In the genomic region with DNA sequence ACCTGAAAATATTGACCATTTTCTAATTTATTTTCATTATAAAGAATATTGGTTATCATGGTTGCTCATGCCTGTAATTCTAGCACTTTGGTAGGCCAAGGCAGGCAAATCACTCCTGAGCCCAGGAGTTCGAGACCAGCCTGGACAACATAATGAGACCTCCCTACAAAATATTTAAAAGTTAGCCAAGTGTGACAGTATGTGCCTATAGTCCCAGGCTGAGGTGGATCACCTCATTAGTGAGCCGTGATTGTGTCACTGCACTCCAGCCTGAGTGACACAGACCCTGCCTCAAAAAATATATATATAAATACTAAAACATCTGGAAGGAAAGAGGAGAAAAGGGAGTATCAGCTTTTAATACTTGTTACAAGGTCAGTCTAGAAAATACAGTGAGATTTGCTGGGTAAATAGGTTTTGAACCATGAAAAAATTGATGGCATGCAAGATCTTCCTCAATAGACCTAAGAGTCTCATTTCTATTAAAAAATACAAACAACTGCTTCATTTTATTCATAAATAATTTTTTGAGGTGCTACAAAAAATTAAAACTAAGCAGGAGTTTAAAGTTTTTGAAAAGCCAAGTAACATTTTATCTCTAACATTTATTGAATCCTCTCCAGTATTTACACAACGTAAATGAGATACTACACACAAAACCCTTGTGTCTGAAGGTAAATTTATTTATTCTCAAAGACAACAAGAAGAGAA, we compare ENCODE assay signal across 7 cellular contexts. TPM values are rescaled to one million over a fixed set of nuclear protein-coding genes. Genes with fewer than 3 reads are reported as not detected.
A peak's percentile ranks its signal among the peaks of the same experiment; 100 is the strongest.
DNase-seq lines count a peak whose midpoint lies in the region; ATAC-seq and TF ChIP-seq lines count a peak whose summit lies in the region.

No MANE protein-coding gene starts in this region.

- no peaks in the 10 kb centered on the region for H3K27me3 ChIP-seq in dorsolateral prefrontal cortex

- TF ChIP-seq CTCF in dorsolateral prefrontal cortex (IDR thresholded peaks at IDR 0.05 in 54 of 56, conservative IDR thresholded peaks at IDR 0.05 in 2 of 56; ENCODE audit: low read depth in 1 of 56, partially characterized antibody in 56 of 56), result no peak

- no peak for ATAC-seq in HG02623 (IDR thresholded peaks at IDR 0.05; ENCODE audit: unreplicated experiment)
- no peak for ATAC-seq in HG03442 (IDR thresholded peaks at IDR 0.05; ENCODE audit: unreplicated experiment)

- intact Hi-C loops in dorsolateral prefrontal cortex (cut with DNase I), result no loop called here

- DNase-seq in H4 (ENCODE audit: low spot score) (peak; percentile 56), dorsolateral prefrontal cortex (no peak), renal cortical epithelial cell (ENCODE audit: low read depth) (peak; percentile 85), nucleus accumbens (lab: John Stamatoyannopoulos, UW) (no peak)

- H3K27ac ChIP-seq in dorsolateral prefrontal cortex, result peak overlapping the region in 49 of 59 donors; percentile 23 to 90 (median 79)

- H3K4me3 ChIP-seq in dorsolateral prefrontal cortex, result no peak overlapping the region

TF ChIP-seq in PFSK-1, 5 proteins besides CTCF, POLR2A, EP300 and RAD21:
- TF ChIP-seq SIN3A (IDR thresholded peaks at IDR 0.05; ENCODE audit: borderline replicate concordance, insufficient read depth, low read length), result no peak
- TF ChIP-seq TAF1 (IDR thresholded peaks at IDR 0.05; ENCODE audit: borderline replicate concordance, insufficient read depth, low read length), result no peak
- peak; percentile 11; the same call in 1 of the 2 replicates for TF ChIP-seq POLR2AphosphoS5 (IDR thresholded peaks at IDR 0.05; ENCODE audit: low read depth, low read length)
- TF ChIP-seq, protein P1, sequence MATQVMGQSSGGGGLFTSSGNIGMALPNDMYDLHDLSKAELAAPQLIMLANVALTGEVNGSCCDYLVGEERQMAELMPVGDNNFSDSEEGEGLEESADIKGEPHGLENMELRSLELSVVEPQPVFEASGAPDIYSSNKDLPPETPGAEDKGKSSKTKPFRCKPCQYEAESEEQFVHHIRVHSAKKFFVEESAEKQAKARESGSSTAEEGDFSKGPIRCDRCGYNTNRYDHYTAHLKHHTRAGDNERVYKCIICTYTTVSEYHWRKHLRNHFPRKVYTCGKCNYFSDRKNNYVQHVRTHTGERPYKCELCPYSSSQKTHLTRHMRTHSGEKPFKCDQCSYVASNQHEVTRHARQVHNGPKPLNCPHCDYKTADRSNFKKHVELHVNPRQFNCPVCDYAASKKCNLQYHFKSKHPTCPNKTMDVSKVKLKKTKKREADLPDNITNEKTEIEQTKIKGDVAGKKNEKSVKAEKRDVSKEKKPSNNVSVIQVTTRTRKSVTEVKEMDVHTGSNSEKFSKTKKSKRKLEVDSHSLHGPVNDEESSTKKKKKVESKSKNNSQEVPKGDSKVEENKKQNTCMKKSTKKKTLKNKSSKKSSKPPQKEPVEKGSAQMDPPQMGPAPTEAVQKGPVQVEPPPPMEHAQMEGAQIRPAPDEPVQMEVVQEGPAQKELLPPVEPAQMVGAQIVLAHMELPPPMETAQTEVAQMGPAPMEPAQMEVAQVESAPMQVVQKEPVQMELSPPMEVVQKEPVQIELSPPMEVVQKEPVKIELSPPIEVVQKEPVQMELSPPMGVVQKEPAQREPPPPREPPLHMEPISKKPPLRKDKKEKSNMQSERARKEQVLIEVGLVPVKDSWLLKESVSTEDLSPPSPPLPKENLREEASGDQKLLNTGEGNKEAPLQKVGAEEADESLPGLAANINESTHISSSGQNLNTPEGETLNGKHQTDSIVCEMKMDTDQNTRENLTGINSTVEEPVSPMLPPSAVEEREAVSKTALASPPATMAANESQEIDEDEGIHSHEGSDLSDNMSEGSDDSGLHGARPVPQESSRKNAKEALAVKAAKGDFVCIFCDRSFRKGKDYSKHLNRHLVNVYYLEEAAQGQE (IDR thresholded peaks at IDR 0.05; ENCODE audit: insufficient read depth in 1 of 2, low read depth in 2 of 2, low read length in 2 of 2), result no peak
- no peak for TF ChIP-seq FOXP2 (optimal IDR thresholded peaks at IDR 0.05; ENCODE audit: borderline replicate concordance, extremely low read depth, extremely low read length, insufficient read depth)

RNA-seq across cellular contexts. Expression of a gene that starts 47.7 kb away (rescaled TPM):
- 6.7 and 11.9 TPM in 2 replicates for total RNA-seq in H4 (2014; rRNA removed; shearing (Covaris generic))
- polyA plus RNA-seq in PFSK-1 (2012; ENCODE audit: insufficient read length, low read depth), result 5.3 TPM
- total RNA-seq in dorsolateral prefrontal cortex (10 to 100 TPM in 100 of 120 experiments, 1 to 10 TPM in 20; 7.0 to 22.2 (median 12.5) TPM), renal cortical epithelial cell (4.3 and 14.5 TPM in 2 replicates)

RNA-seq across cellular contexts. Expression of a gene that starts 47.9 kb away (rescaled TPM):
- 25.1 and 27.1 TPM in 2 replicates for total RNA-seq in H4 (2014; rRNA removed; shearing (Covaris generic))
- 29.6 TPM for polyA plus RNA-seq in PFSK-1 (2012; ENCODE audit: insufficient read length, low read depth)
- total RNA-seq in dorsolateral prefrontal cortex (10 to 100 TPM; 37.9 to 72.2 (median 53.0) TPM), renal cortical epithelial cell (10.9 and 20.9 TPM in 2 replicates)

Comparison
In these comparisons a context has a peak if more than half of its experiments do, and no peak if none do; other contexts are left out.
1. DNase-seq: peak in H4 (single experiment) and renal cortical epithelial cell (single experiment); none in dorsolateral prefrontal cortex (0 of 10) and nucleus accumbens (0 of 56).